Comparison of ENCODE assay signal across 28 cellular contexts in the genomic region with DNA sequence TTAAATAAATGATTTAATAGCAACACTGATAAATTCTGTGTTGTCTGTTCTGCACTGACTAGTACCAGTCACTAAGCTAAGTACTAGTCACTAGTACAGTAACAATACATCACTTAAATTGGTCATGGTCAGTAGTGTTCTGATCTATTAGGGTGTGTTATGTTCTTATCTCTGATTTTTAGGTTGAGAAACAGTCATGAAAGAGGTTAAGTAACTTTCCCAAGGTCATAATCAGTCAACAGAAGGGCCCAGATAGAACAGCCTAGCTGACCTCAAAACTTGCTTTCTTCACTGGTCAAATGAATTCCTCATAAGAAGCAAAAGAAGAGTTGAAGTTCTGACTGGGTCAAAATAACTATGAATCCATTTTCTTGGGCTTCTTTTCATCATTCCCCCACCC.
"Had no signal": no experiment of that assay in that cellular context is flagged by ENCODE, and none has a peak within 500 bp of the region (broad histone marks: within the 10 kb centered on the region; RNA-seq: fewer than 3 reads in every experiment).

No MANE protein-coding gene starts in this region.

- H3K4me3 Mint-ChIP-seq: naive B cell; natural killer cell; nephron; stimulated activated memory B cell treated with anti-CD40 and anti-IgM and Interleukin-4, amounts not matched to agents 10 μg/mL and 1 μg/mL and 100 μg/mL, for 72 hours; stimulated activated naive CD8-positive, alpha-beta T cell treated with anti-CD3 and anti-CD28 coated beads, Interleukin-15, amount 100 ng/mL, for 72 hours; type B pancreatic cell had no signal

- H3K36me3 ChIP-seq: neutrophil, pancreas, right lobe of liver, sigmoid colon, spleen, suprapubic skin, tibial artery, transverse colon, upper lobe of right lung, uterus had no signal

- H3K27me3 Mint-ChIP-seq: naive B cell; stimulated activated memory B cell treated with anti-CD40 and anti-IgM and Interleukin-4, amounts not matched to agents 10 μg/mL and 1 μg/mL and 100 μg/mL, for 72 hours; stimulated activated naive CD8-positive, alpha-beta T cell treated with anti-CD3 and anti-CD28 coated beads, Interleukin-15, amount 100 ng/mL, for 72 hours; type B pancreatic cell had no signal

- H3K27ac ChIP-seq: neutrophil, pancreas, psoas muscle, right lobe of liver, sigmoid colon, spleen, suprapubic skin, testis, tibial artery, transverse colon, upper lobe of right lung, uterus had no signal

- H3K4me2 ChIP-seq: smooth muscle cell had no signal

- ATAC-seq: psoas muscle; right cardiac atrium; right lobe of liver; stimulated activated memory B cell treated with anti-CD40 and anti-IgM and Interleukin-4, amounts not matched to agents 10 μg/mL and 1 μg/mL and 100 μg/mL, for 72 hours; stimulated activated naive CD8-positive, alpha-beta T cell treated with anti-CD3 and anti-CD28 coated beads, Interleukin-15, amount 100 ng/mL, for 72 hours; stimulated activated naive CD8-positive, alpha-beta T cell treated with anti-CD3 and anti-CD28 coated beads, Interleukin-15, Interleukin-2, amounts not matched to agents 100 U/mL and 50 U/mL, for 24 hours; upper lobe of right lung had no signal

- H3K27ac Mint-ChIP-seq: naive B cell; natural killer cell; nephron; stimulated activated memory B cell treated with anti-CD40 and anti-IgM and Interleukin-4, amounts not matched to agents 10 μg/mL and 1 μg/mL and 100 μg/mL, for 72 hours; stimulated activated naive CD8-positive, alpha-beta T cell treated with anti-CD3 and anti-CD28 coated beads, Interleukin-15, amount 100 ng/mL, for 72 hours; type B pancreatic cell had no signal

- FAIRE-seq: pancreas had no signal

- DNase-seq: naive B cell; natural killer cell; nucleus accumbens; pancreas; psoas muscle; right cardiac atrium; right lobe of liver; sigmoid colon; spleen; stimulated activated CD4-positive, alpha-beta T cell treated with anti-CD3 and anti-CD28 coated beads, Interleukin-12 subunit alpha, Interleukin-12 subunit beta, amount 100 ng/mL, for 4 hours; stimulated activated CD4-positive, alpha-beta T cell treated with anti-CD3 and anti-CD28 coated beads, Interleukin-1b, Interleukin-23, amount 100 ng/mL, for 48 hours; stimulated activated CD4-positive, alpha-beta T cell treated with anti-CD3 and anti-CD28 coated beads, Interleukin-4, amount 100 ng/mL, for 24 hours; stimulated activated CD8-positive, alpha-beta memory T cell treated with anti-CD3 and anti-CD28 coated beads, Interleukin-4, amount 100 ng/mL, for 48 hours; stimulated activated naive CD4-positive, alpha-beta T cell; stimulated activated naive CD8-positive, alpha-beta T cell treated with anti-CD3 and anti-CD28 coated beads, Interleukin-15, amount 100 ng/mL, for 72 hours; stimulated activated naive CD8-positive, alpha-beta T cell treated with anti-CD3 and anti-CD28 coated beads, Interleukin-15, Interleukin-2, amounts not matched to agents 100 U/mL and 50 U/mL, for 24 hours; substantia nigra; testis; tibial artery; transverse colon; upper lobe of right lung; uterus had no signal

- H3K9me3 Mint-ChIP-seq: nephron, type B pancreatic cell had no signal

- H3K4me1 ChIP-seq: pancreas, psoas muscle, right lobe of liver, sigmoid colon, spleen, suprapubic skin, testis, tibial artery, transverse colon, upper lobe of right lung, uterus had no signal

- H3K4me3 ChIP-seq: pancreas, psoas muscle, right lobe of liver, sigmoid colon, smooth muscle cell, spleen, suprapubic skin, testis, tibial artery, transverse colon, upper lobe of right lung, uterus had no signal

- H3K27me3 ChIP-seq: neutrophil, pancreas, right lobe of liver, sigmoid colon, spleen, suprapubic skin, testis, tibial artery, transverse colon, upper lobe of right lung, uterus had no signal

- H3K4me1 Mint-ChIP-seq: naive B cell; natural killer cell; nephron; stimulated activated memory B cell treated with anti-CD40 and anti-IgM and Interleukin-4, amounts not matched to agents 10 μg/mL and 1 μg/mL and 100 μg/mL, for 72 hours; stimulated activated naive CD8-positive, alpha-beta T cell treated with anti-CD3 and anti-CD28 coated beads, Interleukin-15, amount 100 ng/mL, for 72 hours had no signal

- H3K9me3 ChIP-seq: neutrophil, pancreas, psoas muscle, right lobe of liver, sigmoid colon, spleen, suprapubic skin, testis, tibial artery, transverse colon, upper lobe of right lung, uterus had no signal

- H3K36me3 Mint-ChIP-seq: naive B cell; natural killer cell; stimulated activated memory B cell treated with anti-CD40 and anti-IgM and Interleukin-4, amounts not matched to agents 10 μg/mL and 1 μg/mL and 100 μg/mL, for 72 hours; type B pancreatic cell had no signal
